In the genomic region with DNA sequence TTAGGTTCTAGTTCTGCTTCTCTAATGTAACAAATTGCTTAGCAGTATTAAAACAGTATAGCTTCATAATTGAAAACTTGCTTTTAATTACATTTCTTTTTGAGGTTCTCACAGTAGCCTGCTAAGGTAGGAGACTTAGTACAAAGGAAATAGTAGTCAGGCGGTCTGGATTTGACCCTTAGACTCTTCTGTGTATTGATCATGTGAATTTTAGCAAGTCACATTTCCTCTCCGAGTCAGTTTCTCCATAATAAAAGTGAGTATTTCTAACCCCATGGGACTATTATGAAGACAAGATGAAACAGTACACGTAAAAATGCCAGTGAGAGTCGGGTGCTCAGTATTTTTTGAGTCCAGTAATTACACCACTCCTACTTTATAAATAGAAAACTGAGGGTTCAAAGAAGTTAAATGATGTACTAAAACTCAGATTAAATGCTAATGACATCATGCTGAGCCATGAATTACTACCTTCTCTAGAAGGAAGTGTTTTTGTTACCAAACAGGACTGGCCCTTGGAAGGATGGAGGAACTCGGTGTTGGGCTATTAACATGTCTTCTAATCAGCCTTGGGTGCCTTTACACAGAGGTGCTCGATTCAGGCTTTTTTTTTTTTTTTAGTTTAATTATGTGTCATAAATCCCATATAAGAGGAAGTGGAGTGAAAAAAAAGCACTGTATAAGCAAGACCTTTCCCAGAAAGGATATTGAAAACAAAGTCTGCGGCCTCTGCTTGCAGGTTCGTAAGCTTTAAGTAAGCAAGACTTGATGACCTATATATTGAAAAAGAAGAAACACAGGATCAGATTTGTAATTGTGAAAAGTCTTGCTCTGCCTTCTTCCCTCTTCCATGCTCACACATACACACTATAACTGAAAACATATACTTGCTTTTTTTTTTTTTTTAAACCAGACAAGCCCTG, we compare ENCODE assay signal across 15 cellular contexts.
"Had no signal": no experiment of that assay in that cellular context is flagged by ENCODE, and none has a peak within 500 bp of the region (broad histone marks: within the 10 kb centered on the region; RNA-seq: fewer than 3 reads in every experiment).

No MANE protein-coding gene starts in this region.

- ATAC-seq: body of pancreas, gastrocnemius medialis, heart left ventricle, left lung, natural killer cell had no signal

- H3K4me3 ChIP-seq: body of pancreas, gastrocnemius medialis, heart left ventricle, left lung, tibial nerve had no signal

- H3K36me3 ChIP-seq: left lung had no signal

- H3K4me1 ChIP-seq: body of pancreas, gastrocnemius medialis, tibial nerve had no signal

- DNase-seq: activated CD4-positive, alpha-beta T cell treated with anti-CD3 and anti-CD28 coated beads, Interleukin-2, amount 50 U/mL, for 1 hour; activated gamma-delta T cell treated with Interleukin-2 at 50 U/mL for 16 hours; amniotic stem cell; body of pancreas; central memory CD4-positive, alpha-beta T cell; effector memory CD4-positive, alpha-beta T cell; gastrocnemius medialis; heart left ventricle; left lung; natural killer cell; stimulated activated CD4-positive, alpha-beta T cell treated with anti-CD3 and anti-CD28 coated beads, Interleukin-12 subunit alpha, Interleukin-12 subunit beta, amount 100 ng/mL, for 4 hours; stimulated activated CD4-positive, alpha-beta T cell treated with anti-CD3 and anti-CD28 coated beads, Interleukin-2, amount 100 ng/mL, for 24 hours had no signal

- H3K27ac ChIP-seq: body of pancreas, epithelial cell of prostate, gastrocnemius medialis, heart left ventricle, left lung, neutrophil, tibial nerve had no signal

- H3K9me3 ChIP-seq: body of pancreas, gastrocnemius medialis, heart left ventricle, left lung, neutrophil, tibial nerve had no signal
